Comparison of ENCODE assay signal across 21 cellular contexts in the genomic region with DNA sequence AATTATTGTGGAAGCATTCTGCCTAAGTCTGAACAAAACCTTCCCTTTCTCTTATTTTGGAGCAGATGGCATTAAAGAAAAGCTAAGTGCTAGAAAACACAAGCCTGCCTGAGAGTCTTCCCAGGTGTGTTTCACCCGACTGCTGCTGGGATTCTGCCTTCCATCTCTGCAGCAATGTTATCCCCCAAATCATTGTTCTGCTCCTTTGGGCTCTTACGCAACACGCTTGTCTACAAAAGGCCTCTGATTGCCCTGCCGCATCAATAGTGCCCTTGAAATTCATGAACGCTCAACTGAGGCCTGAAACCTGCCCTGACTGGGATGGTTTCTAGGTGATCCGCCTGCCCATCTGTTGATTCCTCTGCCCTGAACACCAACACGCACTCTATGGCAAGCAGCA.
"Had no signal": no experiment of that assay in that cellular context is flagged by ENCODE, and none has a peak within 500 bp of the region (broad histone marks: within the 10 kb centered on the region; RNA-seq: fewer than 3 reads in every experiment).

No MANE protein-coding gene starts in this region.

- H3K36me3 ChIP-seq: ovary, right atrium auricular region, right lobe of liver, uterus had no signal

- H3K4me3 ChIP-seq: left ventricle myocardium inferior, lung, ovary, right atrium auricular region, right lobe of liver, tibial nerve, uterus had no signal

- H3K27me3 ChIP-seq: ovary, right atrium auricular region, right lobe of liver, tibial nerve, uterus had no signal

- H3K9me3 Mint-ChIP-seq: natural killer cell; stimulated activated naive CD8-positive, alpha-beta T cell treated with anti-CD3 and anti-CD28 coated beads, Interleukin-15, Interleukin-2, amounts not matched to agents 100 ng/mL and 50 ng/mL, for 24 hours; type B pancreatic cell had no signal

- DNase-seq: islet precursor cell; left ventricle myocardium inferior; mesendoderm; naive B cell; natural killer cell; ovary; right lobe of liver; stimulated activated CD4-positive, alpha-beta T cell treated with anti-CD3 and anti-CD28 coated beads, Interleukin-12 subunit alpha, Interleukin-12 subunit beta, amount 100 ng/mL, for 4 hours; stimulated activated CD4-positive, alpha-beta T cell treated with anti-CD3 and anti-CD28 coated beads, Interleukin-15, amount 100 ng/mL, for 24 hours; stimulated activated CD4-positive, alpha-beta T cell treated with anti-CD3 and anti-CD28 coated beads, Interleukin-2, amount 100 ng/mL, for 24 hours; stimulated activated CD4-positive, alpha-beta T cell treated with anti-CD3 and anti-CD28 coated beads, Interleukin-4, amount 100 ng/mL, for 1 hour; stimulated activated naive CD4-positive, alpha-beta T cell; substantia nigra; uterus had no signal

- H3K27ac Mint-ChIP-seq: mesothelial cell of epicardium; progenitor cell of endocrine pancreas; stimulated activated naive CD8-positive, alpha-beta T cell treated with anti-CD3 and anti-CD28 coated beads, Interleukin-15, Interleukin-2, amounts not matched to agents 100 ng/mL and 50 ng/mL, for 24 hours; type B pancreatic cell had no signal

- H3K27me3 Mint-ChIP-seq: naive B cell; progenitor cell of endocrine pancreas; stimulated activated naive CD8-positive, alpha-beta T cell treated with anti-CD3 and anti-CD28 coated beads, Interleukin-15, Interleukin-2, amounts not matched to agents 100 ng/mL and 50 ng/mL, for 24 hours; type B pancreatic cell had no signal

- H3K27ac ChIP-seq: left ventricle myocardium inferior, ovary, right atrium auricular region, right lobe of liver, tibial nerve, uterus had no signal

- H3K4me3 Mint-ChIP-seq: mesothelial cell of epicardium; naive B cell; natural killer cell; stimulated activated naive CD8-positive, alpha-beta T cell treated with anti-CD3 and anti-CD28 coated beads, Interleukin-15, Interleukin-2, amounts not matched to agents 100 ng/mL and 50 ng/mL, for 24 hours; type B pancreatic cell had no signal

- H3K4me1 Mint-ChIP-seq: mesothelial cell of epicardium had no signal

- ATAC-seq: natural killer cell, right lobe of liver had no signal

- H3K4me1 ChIP-seq: left ventricle myocardium inferior, right atrium auricular region, tibial nerve, uterus had no signal

- H3K9me3 ChIP-seq: ovary, right lobe of liver, uterus had no signal
